ENCODE assay signal across 8 cellular contexts in the genomic region with DNA sequence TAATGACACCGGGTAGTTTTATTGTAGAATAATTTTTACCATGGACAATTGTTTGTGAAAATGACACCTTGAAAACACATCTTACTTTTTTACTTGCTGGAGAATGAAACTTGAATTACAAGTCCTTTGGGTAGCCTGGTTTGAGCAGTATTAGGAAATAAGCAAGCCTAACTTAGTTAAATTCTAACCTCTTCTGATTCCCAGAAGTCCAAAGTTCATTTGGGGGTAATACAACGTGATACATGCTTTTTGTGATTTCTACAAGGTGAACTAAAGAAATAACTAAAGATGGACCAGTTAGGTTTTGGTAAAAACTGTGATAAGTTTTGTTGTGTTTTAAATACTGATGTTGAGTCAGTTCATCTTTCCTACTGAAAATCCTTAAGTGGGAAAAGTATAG.
A peak's percentile ranks its signal among the peaks of the same experiment; 100 is the strongest.
DNase-seq lines count a peak whose midpoint lies in the region; ATAC-seq and TF ChIP-seq lines count a peak whose summit lies in the region.

No MANE protein-coding gene starts in this region.

- DNase-seq in GM23248 (peak; percentile 10), T-helper 17 cell (no peak), fibroblast of lung (ENCODE audit: low read depth in 2 of 2) (no peak), SKM-1 (lab: John Stamatoyannopoulos, UW; ENCODE audit: unreplicated experiment) (no peak), testis (no peak)

- 69 to 70% methylated on average over 2 of the region's 2 CpGs for WGBS in GM23248 (ENCODE audit: low coverage in 1 of 2, low lambda C conversion rate in 2 of 2, missing lambda C conversion rate in 2 of 2), 2 experiments
- WGBS in testis, 2 donors, result 57 to 69% methylated on average over 2 of the region's 2 CpGs

- peaks cover 44% of the 10 kb centered on the region for H3K27me3 Mint-ChIP-seq in T-helper 17 cell

- H3K4me2 ChIP-seq in GM23248 (ENCODE audit: unreplicated experiment), result peak overlapping the region; percentile 83
- peak overlapping the region; percentile 85 for H3K4me2 ChIP-seq in fibroblast of lung (ENCODE audit: extremely low read depth, insufficient read depth, low read length)

- TF ChIP-seq POLR2A in testis (IDR thresholded peaks at IDR 0.05), result no peak

- peaks cover 23% of the 10 kb centered on the region; the same call in 1 of the 2 replicates for H3F3A ChIP-seq in GM23248 (ENCODE audit: insufficient read depth)

- in situ Hi-C loops in GM23248 (cut with MboI), result no loop called here

- H3K36me3 ChIP-seq in GM23248 (ENCODE audit: low read depth) (peaks cover 5% of the 10 kb centered on the region; the same call in 1 of the 2 replicates), fibroblast of lung (ENCODE audit: control insufficient read depth, insufficient read depth, low read length) (peaks cover 1% of the 10 kb centered on the region), rectal smooth muscle tissue (ENCODE audit: control insufficient read depth, insufficient read depth, low read length) (peaks cover 3% of the 10 kb centered on the region), testis (ENCODE audit: low read depth, missing control alignments) (no peaks in the 10 kb centered on the region)

- H2AFZ ChIP-seq in GM23248, result peak overlapping the region; percentile 82
- H2AFZ ChIP-seq in fibroblast of lung (ENCODE audit: low read length), result peak overlapping the region; percentile 27

- no peaks in the 10 kb centered on the region for H3K9me3 ChIP-seq in GM23248 (ENCODE audit: low read depth)
- no peaks in the 10 kb centered on the region for H3K9me3 ChIP-seq in T-helper 17 cell (ENCODE audit: control insufficient read depth, low read length, poor library complexity, severe bottlenecking)
- H3K9me3 ChIP-seq in fibroblast of lung (ENCODE audit: control insufficient read depth, insufficient read depth, low read depth, low read length), result no peaks in the 10 kb centered on the region
- H3K9me3 ChIP-seq in testis, result no peaks in the 10 kb centered on the region

- peak overlapping the region; percentile 91 for H3K4me3 Mint-ChIP-seq in T-helper 17 cell

- no peak for TF ChIP-seq CTCF in fibroblast of lung (conservative IDR thresholded peaks at IDR 0.05 in 1 of 2, IDR thresholded peaks at IDR 0.05 in 1 of 2; ENCODE audit: low read depth in 1 of 2, low read length in 2 of 2)
- no peak for TF ChIP-seq CTCF in testis (IDR thresholded peaks at IDR 0.05)

- peak overlapping the region; percentile 83 for H3K9ac ChIP-seq in GM23248
- no peak overlapping the region for H3K9ac ChIP-seq in fibroblast of lung (ENCODE audit: insufficient read depth, low read length)
- no peak overlapping the region for H3K9ac ChIP-seq in rectal smooth muscle tissue (ENCODE audit: low read length)

- H4K20me1 ChIP-seq in GM23248 (ENCODE audit: insufficient read depth) (no peaks in the 10 kb centered on the region), fibroblast of lung (ENCODE audit: control insufficient read depth, extremely low read depth, insufficient read depth, low read length) (no peaks in the 10 kb centered on the region)

- ATAC-seq in T-helper 17 cell (no peak), HG03378 (IDR thresholded peaks at IDR 0.05; ENCODE audit: unreplicated experiment) (no peak), HG02938 (IDR thresholded peaks at IDR 0.05; ENCODE audit: unreplicated experiment) (no peak)

- no peak overlapping the region for H3K27ac Mint-ChIP-seq in T-helper 17 cell

- no peaks in the 10 kb centered on the region for H3K9me2 ChIP-seq in GM23248 (ENCODE audit: insufficient read depth)

- H3K4me1 Mint-ChIP-seq in T-helper 17 cell, result peaks cover 12% of the 10 kb centered on the region

- H3K4me3 ChIP-seq in GM23248 (peak overlapping the region; percentile 71), fibroblast of lung (replicated peaks in 1 of 4; ENCODE audit: control extremely low read depth in 1 of 4, insufficient read depth in 1 of 4, low read depth in 3 of 4, low read length in 4 of 4) (peak overlapping the region in 2 of 4 experiments; percentile 60 to 64), rectal smooth muscle tissue (ENCODE audit: low read length) (peak overlapping the region; percentile 41), testis (no peak overlapping the region)

- H3K79me2 ChIP-seq in GM23248 (ENCODE audit: insufficient read depth), result peaks cover 58% of the 10 kb centered on the region
- H3K79me2 ChIP-seq in fibroblast of lung (ENCODE audit: control insufficient read depth, insufficient read depth, low read length), result peaks cover 2% of the 10 kb centered on the region

- H3K4me1 ChIP-seq in GM23248 (ENCODE audit: insufficient read depth), result peaks cover 29% of the 10 kb centered on the region
- peaks cover 7% of the 10 kb centered on the region for H3K4me1 ChIP-seq in fibroblast of lung (ENCODE audit: control insufficient read depth, extremely low read depth, insufficient read depth, low read length)
- peaks cover 21% of the 10 kb centered on the region for H3K4me1 ChIP-seq in rectal smooth muscle tissue (ENCODE audit: control insufficient read depth, insufficient read depth, low read length)
- peaks cover 19% of the 10 kb centered on the region for H3K4me1 ChIP-seq in testis

- H3K27ac ChIP-seq in GM23248 (peak overlapping the region; percentile 80), fibroblast of lung (ENCODE audit: insufficient read depth, low read length) (peak overlapping the region; percentile 92), rectal smooth muscle tissue (ENCODE audit: low read depth, low read length) (peak overlapping the region; percentile 68), testis (peak overlapping the region in 1 of 2 donors; percentile 82)

- intact Hi-C loops in testis (cut with DNase I; ENCODE audit: low total_unique reads), result no loop called here

- H3K36me3 Mint-ChIP-seq in T-helper 17 cell (ENCODE audit: low read depth), result peaks cover 7% of the 10 kb centered on the region

- no peaks in the 10 kb centered on the region for H3K27me3 ChIP-seq in GM23248 (replicated peaks; ENCODE audit: insufficient read depth)
- no peaks in the 10 kb centered on the region for H3K27me3 ChIP-seq in fibroblast of lung (ENCODE audit: control insufficient read depth, insufficient read depth, low read length)
- no peaks in the 10 kb centered on the region for H3K27me3 ChIP-seq in rectal smooth muscle tissue (ENCODE audit: control insufficient read depth, insufficient read depth, low read length)
- H3K27me3 ChIP-seq in testis, result no peaks in the 10 kb centered on the region

Comparison
In these comparisons a context has a peak if more than half of its experiments do, and no peak if none do; other contexts are left out.
1. H3K4me3 ChIP-seq: peak in GM23248 (single experiment) and rectal smooth muscle tissue (single experiment); none in testis (0 of 2).